In genomic region chr19:32345261-32346207, GRCh38 we compare ENCODE assay signal across 8 cellular contexts. TPM values are rescaled to one million over a fixed set of nuclear protein-coding genes. Genes with fewer than 3 reads are reported as not detected.
DNase-seq lines count a peak whose midpoint lies in the region; ATAC-seq and TF ChIP-seq lines count a peak whose summit lies in the region.

ZNF507 (plus strand) TSS chr19:32345610; CDS start chr19:32352831, 7,221 bp downstream.

- H3K27me3 ChIP-seq in kidney epithelial cell (ENCODE audit: control insufficient read depth, insufficient read depth, low read length) = no peaks in the 10 kb centered on the region

- peaks cover 2% of the 10 kb centered on the region for H3K36me3 ChIP-seq in kidney epithelial cell (ENCODE audit: control insufficient read depth, insufficient read depth, low read length)

- ATAC-seq in GM18909 (IDR thresholded peaks at IDR 0.05; ENCODE audit: poor library complexity, unreplicated experiment) = peak; percentile 84
- ATAC-seq in HG03139 (IDR thresholded peaks at IDR 0.05; ENCODE audit: unreplicated experiment) = peak; percentile 75

- DNase-seq in AG09309 (ENCODE audit: low read depth) (no peak), NCI-H226 (peak; percentile 62), cerebellum (ENCODE audit: low spot score) (peak; percentile 88), kidney epithelial cell (ENCODE audit: low read depth) (no peak)
- DNase-seq in activated CD4-positive, CD25-positive, alpha-beta regulatory T cell treated with anti-CD3 and anti-CD28 coated beads, Interleukin-2, amount 50 U/mL, for 72 hours = peak; percentile 90
- peak; percentile 91 for DNase-seq in stimulated activated CD4-positive, alpha-beta T cell treated with anti-CD3 and anti-CD28 coated beads, Interleukin-15, amount 100 ng/mL, for 24 hours

- TF ChIP-seq CTCF in AG09309 (IDR thresholded peaks at IDR 0.05; ENCODE audit: control insufficient read depth, insufficient read depth, low read depth, low read length, missing control alignments) (no peak), kidney epithelial cell (IDR thresholded peaks at IDR 0.05; ENCODE audit: insufficient read depth, low read length, poor library complexity, severe bottlenecking) (no peak)

- H3K4me3 ChIP-seq in AG09309 (ENCODE audit: control insufficient read depth, low read depth, low read length) (peak within 1 kb of the TSS; percentile 70), kidney epithelial cell (ENCODE audit: low read depth, low read length) (peak within 1 kb of the TSS; percentile 97)

RNA-seq across cellular contexts. Expression of gene ZNF507, which starts in this region (rescaled TPM):
- total RNA-seq in cerebellum (33.9 TPM), kidney epithelial cell (12.5 and 13.9 TPM in 2 replicates)

Comparison
In these comparisons a context has a peak if more than half of its experiments do, and no peak if none do; other contexts are left out.
1. DNase-seq: peak in NCI-H226 (single experiment), activated CD4-positive, CD25-positive, alpha-beta regulatory T cell treated with anti-CD3 and anti-CD28 coated beads, Interleukin-2, amount 50 U/mL, for 72 hours (single experiment), cerebellum (single experiment) and stimulated activated CD4-positive, alpha-beta T cell treated with anti-CD3 and anti-CD28 coated beads, Interleukin-15, amount 100 ng/mL, for 24 hours (single experiment); none in AG09309 (single experiment) and kidney epithelial cell (single experiment).